In genomic region chr12:98424726-98425401, GRCh38 we compare ENCODE assay signal across 8 cellular contexts.
DNase-seq lines count a peak whose midpoint lies in the region; ATAC-seq and TF ChIP-seq lines count a peak whose summit lies in the region.

No MANE protein-coding gene starts in this region.

- H3K27me3 ChIP-seq in GM06990 (replicated peaks; ENCODE audit: control insufficient read depth, insufficient read depth, low read length) (no peaks in the 10 kb centered on the region; the same call in 1 of the 2 replicates), H9 (ENCODE audit: insufficient read depth, low read length) (no peaks in the 10 kb centered on the region), SJCRH30 (no peaks in the 10 kb centered on the region), cardiac muscle cell (no peaks in the 10 kb centered on the region)

- no peak overlapping the region for H2BK20ac ChIP-seq in H9 (ENCODE audit: low read depth, low read length, poor library complexity, severe bottlenecking)

- no peak overlapping the region for H2BK15ac ChIP-seq in H9 (ENCODE audit: low read depth, low read length)

- no peaks in the 10 kb centered on the region for H3K36me3 Mint-ChIP-seq in H9 (ENCODE audit: insufficient read depth in 1 of 3, low read depth in 3 of 3)
- no peaks in the 10 kb centered on the region for H3K36me3 Mint-ChIP-seq in activated naive CD8-positive, alpha-beta T cell treated with anti-CD3 and anti-CD28 coated beads, Interleukin-2, amount 10 ng/mL, durations not matched to agents 7 days and 5 days

- H3K27ac Mint-ChIP-seq in H9: no peak overlapping the region
- H3K27ac Mint-ChIP-seq in activated naive CD8-positive, alpha-beta T cell treated with anti-CD3 and anti-CD28 coated beads, Interleukin-2, amount 10 ng/mL, durations not matched to agents 7 days and 5 days: no peak overlapping the region

- TF ChIP-seq CTCF in GM06990 (IDR thresholded peaks at IDR 0.05; ENCODE audit: insufficient read depth, low read length, poor library complexity, severe bottlenecking): peak; percentile 81
- TF ChIP-seq CTCF in H9 (conservative IDR thresholded peaks at IDR 0.05): peak; percentile 80
- TF ChIP-seq CTCF in cardiac muscle cell (IDR thresholded peaks at IDR 0.05; ENCODE audit: low read depth, low read length): peak; percentile 72

- no peak overlapping the region for H4K8ac ChIP-seq in H9 (replicated peaks; ENCODE audit: insufficient read length, low read depth, low read length)

- ATAC-seq in activated naive CD8-positive, alpha-beta T cell treated with anti-CD3 and anti-CD28 coated beads, Interleukin-2, amount 10 ng/mL, durations not matched to agents 7 days and 5 days (ENCODE audit: low read depth): peak; percentile 63
- no peak for ATAC-seq in HG03342 (IDR thresholded peaks at IDR 0.05; ENCODE audit: unreplicated experiment)

- no peak overlapping the region for H2BK12ac ChIP-seq in H9 (ENCODE audit: insufficient read length, low read depth, low read length)

- no CpG with 5 or more reads among the region's 9 CpGs for WGBS in H9 (ENCODE audit: extremely low coverage, insufficient read length, low lambda C conversion rate)

- H3K9ac ChIP-seq in H9 (ENCODE audit: extremely low read depth, insufficient read length, low read length): no peak overlapping the region

- peaks cover 5 to 10% of the 10 kb centered on the region in 2 experiments for H3K4me1 Mint-ChIP-seq in H9
- no peaks in the 10 kb centered on the region for H3K4me1 Mint-ChIP-seq in activated naive CD8-positive, alpha-beta T cell treated with anti-CD3 and anti-CD28 coated beads, Interleukin-2, amount 10 ng/mL, durations not matched to agents 7 days and 5 days

- no peaks in the 10 kb centered on the region for H3K79me1 ChIP-seq in H9 (ENCODE audit: insufficient read depth, low read depth, low read length, poor library complexity, severe bottlenecking)

- H4K20me1 ChIP-seq in H9 (ENCODE audit: control insufficient read depth, insufficient read depth, insufficient read length): no peaks in the 10 kb centered on the region

- no peak overlapping the region for H3K4me2 ChIP-seq in H9 (ENCODE audit: insufficient read depth, insufficient read length, low read length)

- no peak overlapping the region for H3T11ph ChIP-seq in H9 (ENCODE audit: low read length)

- H3K4me1 ChIP-seq in H9 (ENCODE audit: insufficient read depth, low read length) (no peaks in the 10 kb centered on the region), SJCRH30 (peaks cover 11% of the 10 kb centered on the region), cardiac muscle cell (ENCODE audit: low read depth) (peaks cover 7% of the 10 kb centered on the region)

- no peak overlapping the region for H3K14ac ChIP-seq in H9 (ENCODE audit: insufficient read depth, low read length)

- no peaks in the 10 kb centered on the region for H3K23me2 ChIP-seq in H9 (ENCODE audit: insufficient read length, low read depth, low read length, poor library complexity, severe bottlenecking)

- no peak overlapping the region for H3K4me3 Mint-ChIP-seq in H9
- H3K4me3 Mint-ChIP-seq in activated naive CD8-positive, alpha-beta T cell treated with anti-CD3 and anti-CD28 coated beads, Interleukin-2, amount 10 ng/mL, durations not matched to agents 7 days and 5 days: no peak overlapping the region

- H3K79me2 ChIP-seq in H9 (ENCODE audit: insufficient read depth, low read length): no peaks in the 10 kb centered on the region

- no peak overlapping the region for H3K18ac ChIP-seq in H9 (ENCODE audit: insufficient read length, low read depth, low read length)

- H3K36me3 ChIP-seq in GM06990 (ENCODE audit: control insufficient read depth, insufficient read depth, low read length): no peaks in the 10 kb centered on the region
- no peaks in the 10 kb centered on the region for H3K36me3 ChIP-seq in SJCRH30
- H3K36me3 ChIP-seq in cardiac muscle cell: no peaks in the 10 kb centered on the region

- H3K27ac ChIP-seq in H9 (ENCODE audit: insufficient read length, low read depth, low read length): no peak overlapping the region
- H3K27ac ChIP-seq in SJCRH30: peak overlapping the region; percentile 16
- H3K27ac ChIP-seq in cardiac muscle cell: no peak overlapping the region

- H3K56ac ChIP-seq in H9 (ENCODE audit: insufficient read length, low read depth, low read length): no peak overlapping the region

- no peak overlapping the region for H2BK120ac ChIP-seq in H9 (ENCODE audit: low read depth, low read length, poor library complexity, severe bottlenecking)

- no peak overlapping the region for H3K4ac ChIP-seq in H9 (ENCODE audit: low read depth, low read length)

- H4K5ac ChIP-seq in H9 (ENCODE audit: insufficient read length, low read depth, low read length): no peak overlapping the region

- H2BK5ac ChIP-seq in H9 (ENCODE audit: insufficient read length, low read length): no peak overlapping the region

- no peaks in the 10 kb centered on the region for H3K27me3 Mint-ChIP-seq in H9 (ENCODE audit: low read depth)
- H3K27me3 Mint-ChIP-seq in activated naive CD8-positive, alpha-beta T cell treated with anti-CD3 and anti-CD28 coated beads, Interleukin-2, amount 10 ng/mL, durations not matched to agents 7 days and 5 days: no peaks in the 10 kb centered on the region

- POLR2A ChIA-PET in activated naive CD8-positive, alpha-beta T cell treated with anti-CD3 and anti-CD28 coated beads, Interleukin-2, amount 10 ng/mL, durations not matched to agents 7 days and 5 days (lab: Charles Lee): no interaction called here

- no peaks in the 10 kb centered on the region for H3K9me3 ChIP-seq in H9 (ENCODE audit: control insufficient read depth, low read depth, low read length)
- no peaks in the 10 kb centered on the region for H3K9me3 ChIP-seq in SJCRH30 (replicated peaks)
- no peaks in the 10 kb centered on the region for H3K9me3 ChIP-seq in cardiac muscle cell (ENCODE audit: low read depth)

- no peak for DNase-seq in GM06990 (ENCODE audit: extremely low read depth, insufficient read length)
- peak; percentile 70 for DNase-seq in H9
- DNase-seq in M059J (ENCODE audit: low read depth): peak; percentile 70
- DNase-seq in SJCRH30: peak; percentile 78 to 91
- peak; percentile 43 for DNase-seq in activated naive CD8-positive, alpha-beta T cell treated with anti-CD3 and anti-CD28 coated beads, Interleukin-2, amount 10 ng/mL, durations not matched to agents 7 days and 5 days
- DNase-seq in cardiac muscle cell (ENCODE audit: low read depth in 1 of 2, low spot score in 1 of 2): peak; percentile 80 to 90
- peak; percentile 40 for DNase-seq in putamen (ENCODE audit: low spot score)

- no peak overlapping the region for H2AFZ ChIP-seq in H9 (ENCODE audit: low read length)

- H2AK5ac ChIP-seq in H9 (ENCODE audit: insufficient read length, low read length): no peak overlapping the region

- H3K9me3 Mint-ChIP-seq in H9: no peaks in the 10 kb centered on the region
- H3K9me3 Mint-ChIP-seq in activated naive CD8-positive, alpha-beta T cell treated with anti-CD3 and anti-CD28 coated beads, Interleukin-2, amount 10 ng/mL, durations not matched to agents 7 days and 5 days: no peaks in the 10 kb centered on the region

- H3K4me3 ChIP-seq in GM06990 (replicated peaks; ENCODE audit: low read depth, low read length) (no peak overlapping the region), SJCRH30 (no peak overlapping the region), cardiac muscle cell (no peak overlapping the region)

- H4K91ac ChIP-seq in H9 (ENCODE audit: insufficient read length, low read depth, low read length): no peak overlapping the region

- H3K23ac ChIP-seq in H9 (ENCODE audit: insufficient read length, low read depth, low read length): no peak overlapping the region
